Comparison of ENCODE assay signal across 10 cellular contexts in the genomic region with DNA sequence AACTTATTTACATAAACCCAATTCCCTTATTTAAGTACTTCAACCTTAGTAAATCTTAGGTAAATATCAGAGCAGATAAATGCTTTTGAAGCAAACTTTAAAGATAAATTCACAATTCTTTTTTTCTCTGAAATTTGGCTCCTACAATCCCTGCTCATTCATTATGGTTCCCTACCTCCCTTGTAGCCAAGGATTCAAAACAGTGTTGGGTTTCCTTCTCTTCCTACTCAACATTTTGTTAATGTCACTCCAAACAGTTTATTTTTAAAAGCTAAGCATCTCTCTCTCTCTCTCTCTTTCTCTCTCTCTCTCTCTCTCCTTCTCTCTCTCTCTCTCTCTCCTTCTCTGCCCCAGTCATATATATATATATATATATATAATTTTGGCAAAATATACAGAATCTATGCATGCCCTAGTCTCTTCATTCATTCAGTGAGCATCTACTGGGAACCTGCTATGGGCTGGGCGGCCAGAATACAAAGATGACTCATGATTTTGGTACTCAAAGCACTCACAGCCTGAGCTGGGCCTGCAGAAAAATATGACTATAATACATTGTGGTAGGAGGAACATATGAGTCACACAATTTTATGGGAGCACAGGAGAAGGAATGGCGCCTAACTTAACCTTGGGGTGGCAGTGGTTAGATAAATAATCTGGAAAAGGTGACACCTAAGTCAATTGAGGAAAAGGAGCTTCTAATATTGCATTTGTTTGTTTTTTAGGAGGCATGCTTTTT.
DNase-seq lines count a peak whose midpoint lies in the region; ATAC-seq and TF ChIP-seq lines count a peak whose summit lies in the region.
"Had no signal": no experiment of that assay in that cellular context is flagged by ENCODE, and none has a peak within 500 bp of the region (broad histone marks: within the 10 kb centered on the region; RNA-seq: fewer than 3 reads in every experiment).

No MANE protein-coding gene starts in this region.

- H3K4me3 Mint-ChIP-seq in activated CD8-positive, alpha-beta T cell treated with anti-CD3 and anti-CD28 coated beads for 36 hours = no peak overlapping the region
- H3K4me3 Mint-ChIP-seq in activated CD8-positive, alpha-beta T cell treated with anti-CD3 and anti-CD28 coated beads, Interleukin-2, amount 10 ng/mL, durations not matched to agents 7 days and 5 days = no peak overlapping the region

- peaks cover 2% of the 10 kb centered on the region for H3K4me1 Mint-ChIP-seq in activated CD8-positive, alpha-beta T cell treated with anti-CD3 and anti-CD28 coated beads for 36 hours (ENCODE audit: low read depth)
- peaks cover 4% of the 10 kb centered on the region for H3K4me1 Mint-ChIP-seq in activated CD8-positive, alpha-beta T cell treated with anti-CD3 and anti-CD28 coated beads, Interleukin-2, amount 10 ng/mL, durations not matched to agents 7 days and 5 days (ENCODE audit: low read depth)

- CTCF ChIA-PET in activated CD8-positive, alpha-beta T cell treated with anti-CD3 and anti-CD28 coated beads for 36 hours (lab: Charles Lee) = no interaction called here
- CTCF ChIA-PET in activated CD8-positive, alpha-beta T cell treated with anti-CD3 and anti-CD28 coated beads, Interleukin-2, amount 10 ng/mL, durations not matched to agents 7 days and 5 days (lab: Charles Lee) = interaction anchor here (1.6 kb wide), 1 partner anchor 198 kb away, joined by 4 read pairs; no protein-coding TSS in a partner anchor

- TF ChIP-seq CTCF in activated CD8-positive, alpha-beta T cell treated with anti-CD3 and anti-CD28 coated beads for 36 hours (IDR thresholded peaks at IDR 0.05) = no peak

- no peak overlapping the region for H3K27ac Mint-ChIP-seq in activated CD8-positive, alpha-beta T cell treated with anti-CD3 and anti-CD28 coated beads for 36 hours
- no peak overlapping the region for H3K27ac Mint-ChIP-seq in activated CD8-positive, alpha-beta T cell treated with anti-CD3 and anti-CD28 coated beads, Interleukin-2, amount 10 ng/mL, durations not matched to agents 7 days and 5 days

- H3K36me3 Mint-ChIP-seq in activated CD8-positive, alpha-beta T cell treated with anti-CD3 and anti-CD28 coated beads for 36 hours (ENCODE audit: low read depth) = no peaks in the 10 kb centered on the region
- no peaks in the 10 kb centered on the region for H3K36me3 Mint-ChIP-seq in activated CD8-positive, alpha-beta T cell treated with anti-CD3 and anti-CD28 coated beads, Interleukin-2, amount 10 ng/mL, durations not matched to agents 7 days and 5 days (ENCODE audit: low read depth)

- DNase-seq in activated CD8-positive, alpha-beta T cell treated with anti-CD3 and anti-CD28 coated beads for 36 hours = peak; percentile 5
- DNase-seq in activated CD8-positive, alpha-beta T cell treated with anti-CD3 and anti-CD28 coated beads, Interleukin-2, amount 10 ng/mL, durations not matched to agents 7 days and 5 days = no peak
- DNase-seq in SK-MEL-5 (ENCODE audit: low read depth, low spot score) (peak; percentile 39), foreskin melanocyte (peak; percentile 63), stromal cell of bone marrow (ENCODE audit: low read depth) (peak; percentile 87), C1 segment of cervical spinal cord (lab: John Stamatoyannopoulos, UW) (no peak), GM19238 (ENCODE audit: insufficient read length, low spot score) (no peak), NCI-H510A treated with DMSO at 0.1 percent for 48 hours (lab: John Stamatoyannopoulos, UW) (no peak)
- DNase-seq: activated T-cell treated with anti-CD3 and anti-CD28 coated beads, Interleukin-2, amount 50 U/mL, for 1 hour; BE2C had no signal

- no peaks in the 10 kb centered on the region for H3K27me3 Mint-ChIP-seq in activated CD8-positive, alpha-beta T cell treated with anti-CD3 and anti-CD28 coated beads for 36 hours
- no peaks in the 10 kb centered on the region for H3K27me3 Mint-ChIP-seq in activated CD8-positive, alpha-beta T cell treated with anti-CD3 and anti-CD28 coated beads, Interleukin-2, amount 10 ng/mL, durations not matched to agents 7 days and 5 days (ENCODE audit: low read depth)

- intact Hi-C loops in activated CD8-positive, alpha-beta T cell treated with anti-CD3 and anti-CD28 coated beads for 36 hours (cut with micrococcal nuclease) = no loop called here

- in situ Hi-C loops in SK-MEL-5 (cut with HindIII; ENCODE audit: low pct_unique_long_range_greater_than_20kb, low sequenced_read_pairs) = no loop called here

- POLR2A ChIA-PET in activated CD8-positive, alpha-beta T cell treated with anti-CD3 and anti-CD28 coated beads for 36 hours (lab: Charles Lee) = no interaction called here
- POLR2A ChIA-PET in activated CD8-positive, alpha-beta T cell treated with anti-CD3 and anti-CD28 coated beads, Interleukin-2, amount 10 ng/mL, durations not matched to agents 7 days and 5 days (lab: Charles Lee) = no interaction called here

- H3K9me3 Mint-ChIP-seq in activated CD8-positive, alpha-beta T cell treated with anti-CD3 and anti-CD28 coated beads for 36 hours = no peaks in the 10 kb centered on the region
- no peaks in the 10 kb centered on the region for H3K9me3 Mint-ChIP-seq in activated CD8-positive, alpha-beta T cell treated with anti-CD3 and anti-CD28 coated beads, Interleukin-2, amount 10 ng/mL, durations not matched to agents 7 days and 5 days (ENCODE audit: insufficient read depth)

- ATAC-seq in activated CD8-positive, alpha-beta T cell treated with anti-CD3 and anti-CD28 coated beads for 36 hours = no peak
- ATAC-seq in activated CD8-positive, alpha-beta T cell treated with anti-CD3 and anti-CD28 coated beads, Interleukin-2, amount 10 ng/mL, durations not matched to agents 7 days and 5 days = no peak

Comparison
In these comparisons a context has a peak if more than half of its experiments do, and no peak if none do; other contexts are left out.
1. DNase-seq: peak in activated CD8-positive, alpha-beta T cell treated with anti-CD3 and anti-CD28 coated beads for 36 hours (single experiment), SK-MEL-5 (single experiment), foreskin melanocyte (single experiment) and stromal cell of bone marrow (single experiment); none in activated CD8-positive, alpha-beta T cell treated with anti-CD3 and anti-CD28 coated beads, Interleukin-2, amount 10 ng/mL, durations not matched to agents 7 days and 5 days (single experiment), C1 segment of cervical spinal cord (0 of 14), GM19238 (single experiment) and NCI-H510A treated with DMSO at 0.1 percent for 48 hours (single experiment).